Comparison of ENCODE assay signal across 10 cellular contexts in genomic region chr3:11530153-11530721, GRCh38.
DNase-seq lines count a peak whose midpoint lies in the region; ATAC-seq and TF ChIP-seq lines count a peak whose summit lies in the region.
"Had no signal": no experiment of that assay in that cellular context is flagged by ENCODE, and none has a peak within 500 bp of the region (broad histone marks: within the 10 kb centered on the region; RNA-seq: fewer than 3 reads in every experiment).

No MANE protein-coding gene starts in this region.

- H3K27ac Mint-ChIP-seq in naive thymus-derived CD8-positive, alpha-beta T cell = peak overlapping the region in 1 of 10 donors; percentile 74

- H3K36me3 ChIP-seq in OCI-LY7 (ENCODE audit: insufficient read depth, low read length) = no peaks in the 10 kb centered on the region

- BruUV-seq in OCI-LY7 (replicated peaks; lab: Mats Ljungman, UMichigan) = no TSS peak

- H3K27ac ChIP-seq in foreskin keratinocyte = no peak overlapping the region
- no peak overlapping the region for H3K27ac ChIP-seq in OCI-LY7 (ENCODE audit: low read depth, low read length, poor library complexity, severe bottlenecking)

- no peaks in the 10 kb centered on the region for H4K20me1 ChIP-seq in OCI-LY7 (ENCODE audit: insufficient read depth, low read length)

- H3K4me1 ChIP-seq in foreskin keratinocyte (peaks cover 12% of the 10 kb centered on the region), OCI-LY7 (ENCODE audit: insufficient read depth, low read length, poor library complexity, severe bottlenecking) (no peaks in the 10 kb centered on the region)

- H3K4me1 Mint-ChIP-seq in naive thymus-derived CD8-positive, alpha-beta T cell = peaks cover 0 to 6% (median 0%) of the 10 kb centered on the region in 4 donors

- CTCF ChIA-PET in OCI-LY7 (lab: Charles Lee; ENCODE audit: unreplicated experiment) = no interaction called here

- peaks cover 0 to 3% (median 0%) of the 10 kb centered on the region in 9 donors for H3K9me3 Mint-ChIP-seq in naive thymus-derived CD8-positive, alpha-beta T cell
- H3K9me3 Mint-ChIP-seq: H9 had no signal

- H3K9me3 ChIP-seq in OCI-LY7 (ENCODE audit: low read length) = peaks cover 5% of the 10 kb centered on the region; the same call in 1 of the 2 replicates

- ATAC-seq in foreskin keratinocyte = peak; percentile 98
- ATAC-seq in naive thymus-derived CD8-positive, alpha-beta T cell = no peak

- H3K36me3 Mint-ChIP-seq in naive thymus-derived CD8-positive, alpha-beta T cell = peaks cover 4 to 9% (median 8%) of the 10 kb centered on the region in 3 donors

- DNase-seq in EH (ENCODE audit: low read depth) = peak; percentile 98
- DNase-seq in RPMI7951 (ENCODE audit: low read depth) = peak; percentile 91
- peak; percentile 97 to 98 for DNase-seq in foreskin keratinocyte
- DNase-seq in retina = peak; percentile 50
- no peak for DNase-seq in SIG-M5 (lab: John Stamatoyannopoulos, UW)
- DNase-seq in naive thymus-derived CD8-positive, alpha-beta T cell = no peak
- no peak for DNase-seq in NCI-H82 treated with DMSO at 0.1 percent for 48 hours (lab: John Stamatoyannopoulos, UW; ENCODE audit: unreplicated experiment)
- DNase-seq in OCI-LY7 (ENCODE audit: low spot score) = no peak
- DNase-seq: H9, MM.1S had no signal

- H3K27me3 ChIP-seq in foreskin keratinocyte = no peaks in the 10 kb centered on the region

- peak; percentile 80 for TF ChIP-seq CTCF in foreskin keratinocyte (conservative IDR thresholded peaks at IDR 0.05)
- no peak for TF ChIP-seq CTCF in OCI-LY7 (conservative IDR thresholded peaks at IDR 0.05; ENCODE audit: low read length)

- no peaks in the 10 kb centered on the region for H3K79me2 ChIP-seq in OCI-LY7 (ENCODE audit: insufficient read depth, low read depth, low read length)

- no peak overlapping the region for H2AFZ ChIP-seq in OCI-LY7 (ENCODE audit: low read length)

- no peak overlapping the region for H3K4me3 ChIP-seq in OCI-LY7 (ENCODE audit: low read depth, low read length, poor library complexity, severe bottlenecking)

- POLR2A ChIA-PET in naive thymus-derived CD8-positive, alpha-beta T cell (lab: Charles Lee) = no interaction called here
- POLR2A ChIA-PET in OCI-LY7 (lab: Charles Lee) = no interaction called here

- H3K9me2 ChIP-seq in OCI-LY7 (ENCODE audit: insufficient read depth, low read length) = no peaks in the 10 kb centered on the region

- no peak overlapping the region for H3K4me3 Mint-ChIP-seq in naive thymus-derived CD8-positive, alpha-beta T cell
- H3K4me3 Mint-ChIP-seq: H9 had no signal

- no peaks in the 10 kb centered on the region for H3K27me3 Mint-ChIP-seq in naive thymus-derived CD8-positive, alpha-beta T cell

- intact Hi-C loops in OCI-LY7 (cut with micrococcal nuclease; ENCODE audit: unreplicated experiment) = no loop called here

- H3K4me2 ChIP-seq in OCI-LY7 (ENCODE audit: low read length) = no peak overlapping the region

Comparison
In these comparisons a context has a peak if more than half of its experiments do, and no peak if none do; other contexts are left out.
1. DNase-seq: peak in EH (single experiment), RPMI7951 (single experiment), foreskin keratinocyte (2 of 2) and retina (single experiment); none in SIG-M5 (single experiment), naive thymus-derived CD8-positive, alpha-beta T cell (0 of 10), NCI-H82 treated with DMSO at 0.1 percent for 48 hours (single experiment) and OCI-LY7 (single experiment).